In genomic region chr2:66433695-66433944, GRCh38 we compare ENCODE assay signal across 8 cellular contexts. TPM values are rescaled to one million over a fixed set of nuclear protein-coding genes. Genes with fewer than 3 reads are reported as not detected.
DNase-seq lines count a peak whose midpoint lies in the region; ATAC-seq and TF ChIP-seq lines count a peak whose summit lies in the region.

No MANE protein-coding gene starts in this region.

- H3K4me3 ChIP-seq in BE2C (ENCODE audit: low read depth, low read length) = peak overlapping the region; percentile 83
- peak overlapping the region; percentile 47 for H3K4me3 ChIP-seq in NT2/D1 (ENCODE audit: insufficient read length, low read depth)
- peak overlapping the region; percentile 97 for H3K4me3 ChIP-seq in endodermal cell (ENCODE audit: low read length)

- H3K27ac Mint-ChIP-seq in endodermal cell (peak overlapping the region; percentile 86), neural crest cell (ENCODE audit: unreplicated experiment) (peak overlapping the region; percentile 98)

- H3K4me1 ChIP-seq in BE2C (no peaks in the 10 kb centered on the region), NT2/D1 (ENCODE audit: insufficient read depth, insufficient read length) (no peaks in the 10 kb centered on the region), endodermal cell (ENCODE audit: control insufficient read depth, insufficient read depth, low read length) (peaks cover 12% of the 10 kb centered on the region)

- H3K9me3 ChIP-seq in BE2C = no peaks in the 10 kb centered on the region
- no peaks in the 10 kb centered on the region for H3K9me3 ChIP-seq in NT2/D1 (ENCODE audit: insufficient read depth, low read length)
- no peaks in the 10 kb centered on the region for H3K9me3 ChIP-seq in endodermal cell (ENCODE audit: control insufficient read depth, low read length)

- no peaks in the 10 kb centered on the region for H3K27me3 ChIP-seq in BE2C
- peaks cover 95% of the 10 kb centered on the region for H3K27me3 ChIP-seq in NT2/D1 (ENCODE audit: insufficient read depth, insufficient read length)
- H3K27me3 ChIP-seq in endodermal cell (ENCODE audit: control insufficient read depth, insufficient read depth, low read length, poor library complexity, severe bottlenecking) = peaks cover 37% of the 10 kb centered on the region

- no peaks in the 10 kb centered on the region for H3K9me3 Mint-ChIP-seq in endodermal cell
- H3K9me3 Mint-ChIP-seq in neural crest cell = no peaks in the 10 kb centered on the region

- H3K4me1 Mint-ChIP-seq in endodermal cell (peaks cover 46% of the 10 kb centered on the region), neural crest cell (peaks cover 41% of the 10 kb centered on the region)

- TF ChIP-seq CTCF in BE2C (IDR thresholded peaks at IDR 0.05; ENCODE audit: low read depth, low read length) = no peak
- TF ChIP-seq CTCF in endodermal cell (conservative IDR thresholded peaks at IDR 0.05) = no peak
- TF ChIP-seq CTCF in neural crest cell (conservative IDR thresholded peaks at IDR 0.05) = no peak

- H3K4me3 Mint-ChIP-seq in endodermal cell (peak overlapping the region; percentile 64), neural crest cell (peak overlapping the region; percentile 96)

- H3K36me3 Mint-ChIP-seq in endodermal cell (ENCODE audit: low read depth) = no peaks in the 10 kb centered on the region
- peaks cover 8% of the 10 kb centered on the region for H3K36me3 Mint-ChIP-seq in neural crest cell (ENCODE audit: low read depth)

- H3K27me3 Mint-ChIP-seq in endodermal cell (ENCODE audit: insufficient read depth) (peaks cover 87% of the 10 kb centered on the region), neural crest cell (ENCODE audit: low read depth) (peaks cover 87% of the 10 kb centered on the region)

- H3K9ac ChIP-seq in NT2/D1 (ENCODE audit: insufficient read length, low read depth) = peak overlapping the region; percentile 74
- peak overlapping the region; percentile 71 for H3K9ac ChIP-seq in endodermal cell (ENCODE audit: extremely low read depth, low read length, poor library complexity, severe bottlenecking)

- H3K36me3 ChIP-seq in BE2C (no peaks in the 10 kb centered on the region), NT2/D1 (ENCODE audit: insufficient read depth, insufficient read length, low read length) (no peaks in the 10 kb centered on the region), endodermal cell (ENCODE audit: control insufficient read depth, insufficient read depth, low read length) (no peaks in the 10 kb centered on the region)

- ATAC-seq in HG03342 (IDR thresholded peaks at IDR 0.05; ENCODE audit: unreplicated experiment) = no peak
- ATAC-seq in HG02884 (IDR thresholded peaks at IDR 0.05; ENCODE audit: unreplicated experiment) = no peak

- H3K27ac ChIP-seq in endodermal cell (ENCODE audit: low read depth, low read length) = peak overlapping the region; percentile 89

- 0% methylated on average over 1 to 7 of the region's 7 CpGs for WGBS in endodermal cell (ENCODE audit: insufficient coverage in 1 of 2, insufficient read length in 1 of 2), 2 experiments

- no peak for DNase-seq in BE2C
- DNase-seq in NT2/D1 (ENCODE audit: low read depth, low spot score) = no peak
- DNase-seq in endodermal cell = no peak
- no peak for DNase-seq in neural crest cell (ENCODE audit: low read depth, low spot score)
- DNase-seq in activated gamma-delta T cell (lab: John Stamatoyannopoulos, UW) = no peak
- no peak for DNase-seq in inferior parietal cortex (ENCODE audit: extremely low spot score)

RNA-seq across cellular contexts. Expression of gene MEIS1, which starts 1.3 kb away (rescaled TPM):
- 21.8 TPM for polyA plus RNA-seq in BE2C (2012; ENCODE audit: insufficient read depth, insufficient read length, low read depth)
- total RNA-seq in endodermal cell (1 to 10 TPM; 1.8 to 2.3 TPM), neural crest cell (101 and 107 TPM in 2 replicates)
- polyA plus RNA-seq in endodermal cell (2013, experiment 1 of 2) = 80.5 TPM
- polyA plus RNA-seq in endodermal cell (2013, experiment 2 of 2) = 81.9 TPM

Comparison
In these comparisons a context has a peak if more than half of its experiments do, and no peak if none do; other contexts are left out.
1. H3K4me3 ChIP-seq: peak in every context shown above with its lines; median percentile 97 in endodermal cell; 83 in BE2C; 47 in NT2/D1.
2. RNA of gene MEIS1, which starts 1.3 kb away (total RNA-seq): 101 to 107 TPM in neural crest cell; 1.8 to 2.3 TPM in endodermal cell; every median in the first group is over 10 times any median in the second.